In genomic region chr2:88828397-88829137, GRCh38 we compare ENCODE assay signal across 12 cellular contexts.
DNase-seq lines count a peak whose midpoint lies in the region; ATAC-seq lines count a peak whose summit lies in the region.
"Had no signal": no experiment of that assay in that cellular context is flagged by ENCODE, and none has a peak within 500 bp of the region (broad histone marks: within the 10 kb centered on the region; RNA-seq: fewer than 3 reads in every experiment).

No MANE protein-coding gene starts in this region.

- H3K36me3 ChIP-seq in BLaER1, result no peaks in the 10 kb centered on the region

- H3K4me2 ChIP-seq in BLaER1, result peak overlapping the region; percentile 60

- DNase-seq in NAMALWA (ENCODE audit: low spot score) (peak; percentile 53), dermis blood vessel endothelial cell (peak; percentile 88), iris pigment epithelial cell (ENCODE audit: low read depth) (peak; percentile 31), NK-92 (lab: John Stamatoyannopoulos, UW; ENCODE audit: unreplicated experiment) (no peak), MV-4-11 (lab: John Stamatoyannopoulos, UW) (no peak)
- no peak for DNase-seq in activated naive CD4-positive, alpha-beta T cell treated with Interleukin-2 at 50 U/mL for 16 hours
- DNase-seq: DMS79 treated with DMSO at 0.1 percent for 48 hours, erythroblast, NCI-H146 had no signal

- no peak overlapping the region for H3K27ac ChIP-seq in BLaER1

- H3K27me3 ChIP-seq in BLaER1, result peaks cover 24% of the 10 kb centered on the region

- peaks cover 38% of the 10 kb centered on the region for H3K4me1 ChIP-seq in BLaER1

- H3K9me3 ChIP-seq in BLaER1, result no peaks in the 10 kb centered on the region

- no peak overlapping the region for H3K4me3 ChIP-seq in BLaER1

- no peaks in the 10 kb centered on the region for H4K20me1 ChIP-seq in BLaER1

- no peak overlapping the region for H3K9ac ChIP-seq in BLaER1

- no peak for ATAC-seq in HG02840 (IDR thresholded peaks at IDR 0.05; ENCODE audit: low FRiP score, unreplicated experiment)
- ATAC-seq: HCT116 had no signal

Comparison
In these comparisons a context has a peak if more than half of its experiments do, and no peak if none do; other contexts are left out.
1. DNase-seq: peak in NAMALWA (single experiment), dermis blood vessel endothelial cell (single experiment) and iris pigment epithelial cell (single experiment); none in NK-92 (single experiment), MV-4-11 (single experiment) and activated naive CD4-positive, alpha-beta T cell treated with Interleukin-2 at 50 U/mL for 16 hours (single experiment).